18 cellular contexts compared by ENCODE assay signal in the genomic region with DNA sequence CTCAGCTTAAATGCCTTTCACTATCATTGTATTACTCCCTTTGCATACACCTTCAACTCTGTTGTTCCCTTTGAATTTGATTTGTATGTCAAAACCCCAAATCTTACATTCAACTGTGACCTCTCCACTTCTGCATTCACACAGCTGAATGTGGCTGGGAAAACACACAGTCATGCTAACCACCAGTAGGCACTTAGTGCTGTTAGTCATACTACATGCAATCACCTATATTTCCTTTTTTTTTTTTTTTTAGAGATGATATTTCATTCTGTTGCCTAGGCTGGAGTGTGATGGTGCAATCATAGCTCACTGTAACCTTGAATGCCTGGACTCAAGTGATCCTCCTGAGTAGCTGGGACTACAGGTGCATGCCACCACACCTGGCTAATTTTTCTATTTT. TPM values are rescaled to one million over a fixed set of nuclear protein-coding genes. Genes with fewer than 3 reads are reported as not detected.
DNase-seq lines count a peak whose midpoint lies in the region; ATAC-seq and TF ChIP-seq lines count a peak whose summit lies in the region.
"Had no signal": no experiment of that assay in that cellular context is flagged by ENCODE, and none has a peak within 500 bp of the region (broad histone marks: within the 10 kb centered on the region; RNA-seq: fewer than 3 reads in every experiment).

No MANE protein-coding gene starts in this region.

- no peak overlapping the region for H3K4me2 ChIP-seq in GM23248 (ENCODE audit: unreplicated experiment)

- no peak overlapping the region for H3K9ac ChIP-seq in GM23248

- no peak overlapping the region for H2AFZ ChIP-seq in GM23248

- H3K79me2 ChIP-seq in GM23248 (ENCODE audit: insufficient read depth), result no peaks in the 10 kb centered on the region

- ATAC-seq in foreskin keratinocyte, result peak; percentile 72
- ATAC-seq in GM18505 (IDR thresholded peaks at IDR 0.05; ENCODE audit: unreplicated experiment), result no peak
- no peak for ATAC-seq in GM19035 (IDR thresholded peaks at IDR 0.05; ENCODE audit: unreplicated experiment)
- ATAC-seq: right cardiac atrium; stimulated activated memory B cell treated with anti-CD40 and anti-IgM and Interleukin-4, amounts not matched to agents 10 μg/mL and 1 μg/mL and 100 μg/mL, for 72 hours had no signal

- H3F3A ChIP-seq in GM23248 (ENCODE audit: insufficient read depth), result no peaks in the 10 kb centered on the region

- H3K4me3 ChIP-seq in GM23248, result no peak overlapping the region
- H3K4me3 ChIP-seq: SJCRH30, uterus had no signal

- no peaks in the 10 kb centered on the region for H3K27me3 Mint-ChIP-seq in CD14-positive monocyte (ENCODE audit: low read depth in 3 of 3)
- H3K27me3 Mint-ChIP-seq: CD4-positive, CD25-positive, alpha-beta regulatory T cell; stimulated activated memory B cell treated with anti-CD40 and anti-IgM and Interleukin-4, amounts not matched to agents 10 μg/mL and 1 μg/mL and 100 μg/mL, for 72 hours had no signal

- H3K36me3 Mint-ChIP-seq in CD14-positive monocyte, result peaks cover 0 to 3% of the 10 kb centered on the region in 2 donors
- H3K36me3 Mint-ChIP-seq: stimulated activated memory B cell treated with anti-CD40 and anti-IgM and Interleukin-4, amounts not matched to agents 10 μg/mL and 1 μg/mL and 100 μg/mL, for 72 hours had no signal

- H3K4me1 ChIP-seq in GM23248 (ENCODE audit: insufficient read depth), result no peaks in the 10 kb centered on the region
- no peaks in the 10 kb centered on the region for H3K4me1 ChIP-seq in foreskin keratinocyte
- H3K4me1 ChIP-seq: SJCRH30, uterus had no signal

- in situ Hi-C loops in GM23248 (cut with MboI), result no loop called here

- no peak overlapping the region for H3K27ac ChIP-seq in GM23248
- no peak overlapping the region for H3K27ac ChIP-seq in foreskin keratinocyte
- H3K27ac ChIP-seq: SJCRH30, uterus had no signal

- H3K4me1 Mint-ChIP-seq in CD14-positive monocyte, result peaks cover 24% of the 10 kb centered on the region
- H3K4me1 Mint-ChIP-seq: neural crest cell had no signal

- DNase-seq in CD14-positive monocyte (ENCODE audit: low spot score) (peak; percentile 84), GM23248 (peak; percentile 39), SIG-M5 (lab: John Stamatoyannopoulos, UW) (peak; percentile 86), foreskin keratinocyte (peak; percentile 29 to 43), GM20000 (ENCODE audit: low spot score) (no peak), AG20443 (ENCODE audit: low spot score) (no peak)
- DNase-seq: activated T-cell treated with anti-CD3 and anti-CD28 coated beads, Interleukin-2, amount 50 U/mL, for 1 hour; CD4-positive, CD25-positive, alpha-beta regulatory T cell; NCI-H2081; NCI-H774; right cardiac atrium; SJCRH30; stimulated activated CD4-positive, alpha-beta T cell treated with anti-CD3 and anti-CD28 coated beads, Interleukin-4, amount 100 ng/mL, for 4 hours; uterus had no signal

- H3K27ac Mint-ChIP-seq in CD14-positive monocyte, result peak overlapping the region; percentile 92 to 97 (median 96)
- H3K27ac Mint-ChIP-seq: CD4-positive, CD25-positive, alpha-beta regulatory T cell; stimulated activated memory B cell treated with anti-CD40 and anti-IgM and Interleukin-4, amounts not matched to agents 10 μg/mL and 1 μg/mL and 100 μg/mL, for 72 hours had no signal

- no peak for TF ChIP-seq POLR2A in GM18505 (IDR thresholded peaks at IDR 0.05; ENCODE audit: borderline replicate concordance, extremely low read depth, insufficient read depth, insufficient read length)

- H3K9me2 ChIP-seq in GM23248 (ENCODE audit: insufficient read depth), result no peaks in the 10 kb centered on the region

- no peaks in the 10 kb centered on the region for H3K27me3 ChIP-seq in GM23248 (replicated peaks; ENCODE audit: insufficient read depth)
- H3K27me3 ChIP-seq in foreskin keratinocyte, result no peaks in the 10 kb centered on the region
- H3K27me3 ChIP-seq: SJCRH30, uterus had no signal

- H3K36me3 ChIP-seq in GM23248 (ENCODE audit: low read depth), result no peaks in the 10 kb centered on the region
- H3K36me3 ChIP-seq: SJCRH30, uterus had no signal

- peaks cover 0 to 3% (median 0%) of the 10 kb centered on the region in 7 donors for H3K9me3 Mint-ChIP-seq in CD14-positive monocyte
- H3K9me3 Mint-ChIP-seq: neural crest cell; stimulated activated memory B cell treated with anti-CD40 and anti-IgM and Interleukin-4, amounts not matched to agents 10 μg/mL and 1 μg/mL and 100 μg/mL, for 72 hours had no signal

- H3K4me3 Mint-ChIP-seq in CD14-positive monocyte, result peak overlapping the region; percentile 32 to 42
- H3K4me3 Mint-ChIP-seq: CD4-positive, CD25-positive, alpha-beta regulatory T cell; neural crest cell; stimulated activated memory B cell treated with anti-CD40 and anti-IgM and Interleukin-4, amounts not matched to agents 10 μg/mL and 1 μg/mL and 100 μg/mL, for 72 hours had no signal

- intact Hi-C loops in CD14-positive monocyte (cut with micrococcal nuclease), result no loop called here

- H4K20me1 ChIP-seq in GM23248 (ENCODE audit: insufficient read depth), result no peaks in the 10 kb centered on the region

- no peaks in the 10 kb centered on the region for H3K9me3 ChIP-seq in GM23248 (ENCODE audit: low read depth)
- H3K9me3 ChIP-seq: SJCRH30, uterus had no signal

- TF ChIP-seq CTCF in CD14-positive monocyte (IDR thresholded peaks at IDR 0.05) (no peak), foreskin keratinocyte (conservative IDR thresholded peaks at IDR 0.05) (no peak), GM20000 (IDR thresholded peaks at IDR 0.05; ENCODE audit: extremely low read depth, missing control alignments) (no peak)

RNA-seq across cellular contexts. Expression of a gene that starts 16.2 kb away (rescaled TPM):
- polyA plus RNA-seq in CD14-positive monocyte (1 to 10 TPM in 1 of 2 donors, under 1 TPM in 1; 0.44 to 1.1 TPM), GM23248 (2016; fragmentation: Nextera tagmentation; extraction: Ambion mirVana) (1.6 and 2.3 TPM in 2 replicates), foreskin keratinocyte (0.30 and 0.34 TPM in 2 replicates)
- 2.2 and 2.7 TPM in 2 replicates for total RNA-seq in GM23248 (2014; rRNA removed; shearing (Covaris generic))
- total RNA-seq in foreskin keratinocyte, result 1.4 and 2.4 TPM in 2 replicates

RNA-seq across cellular contexts. Expression of a gene that starts 21.1 kb away (rescaled TPM):
- polyA plus RNA-seq in CD14-positive monocyte (not detected), GM23248 (2016; fragmentation: Nextera tagmentation; extraction: Ambion mirVana) (not detected in 2 replicates), foreskin keratinocyte (not detected in 2 replicates)
- not detected in 2 replicates for total RNA-seq in GM23248 (2014; rRNA removed; shearing (Covaris generic))
- 0.20 and 0.25 TPM in 2 replicates for total RNA-seq in foreskin keratinocyte
- total RNA-seq: CD4-positive, CD25-positive, alpha-beta regulatory T cell; neural crest cell; right cardiac atrium; uterus had no signal
- polyA plus RNA-seq: CD4-positive, CD25-positive, alpha-beta regulatory T cell; right cardiac atrium had no signal

Comparison
In these comparisons a context has a peak if more than half of its experiments do, and no peak if none do; other contexts are left out.
1. DNase-seq: peak in CD14-positive monocyte (single experiment), GM23248 (single experiment), SIG-M5 (single experiment) and foreskin keratinocyte (2 of 2); none in GM20000 (single experiment) and AG20443 (single experiment).